7 cellular contexts compared by ENCODE assay signal in genomic region chr9:107020040-107020530, GRCh38.
A peak's percentile ranks its signal among the peaks of the same experiment; 100 is the strongest.
DNase-seq lines count a peak whose midpoint lies in the region; ATAC-seq and TF ChIP-seq lines count a peak whose summit lies in the region.

No MANE protein-coding gene starts in this region.

- peak overlapping the region; percentile 60 to 71 (median 68) for H3K27ac ChIP-seq in esophagus muscularis mucosa (replicated peaks in 1 of 4)
- H3K27ac ChIP-seq in sigmoid colon: peak overlapping the region in 3 of 4 donors; percentile 59 to 72 (median 63)
- H3K27ac ChIP-seq in CD8-positive, alpha-beta memory T cell (ENCODE audit: low read depth, low read length): no peak overlapping the region

- H3K4me1 Mint-ChIP-seq in CD8-positive, alpha-beta memory T cell: peaks cover 5 to 7% (median 7%) of the 10 kb centered on the region in 3 donors
- H3K4me1 Mint-ChIP-seq in activated T-helper 1 cell treated with anti-CD3 and anti-CD28 coated beads, Interleukin-12 subunit alpha, Interleukin-12 subunit beta, Interleukin-2, Interleukin-4 antibody, amounts not matched to agents 30 ng/mL and 10 ng/mL and 1 ng/mL, durations not matched to agents 14 hours and 24 hours and 36 hours (ENCODE audit: low read depth): no peaks in the 10 kb centered on the region

- ATAC-seq in GM18867 (IDR thresholded peaks at IDR 0.05; ENCODE audit: unreplicated experiment): peak; percentile 61

- H3K4me1 ChIP-seq in esophagus muscularis mucosa: peaks cover 12 to 32% (median 27%) of the 10 kb centered on the region in 4 donors
- peaks cover 0 to 32% (median 19%) of the 10 kb centered on the region in 4 donors for H3K4me1 ChIP-seq in sigmoid colon
- no peaks in the 10 kb centered on the region for H3K4me1 ChIP-seq in CD8-positive, alpha-beta memory T cell (ENCODE audit: insufficient read depth, low read length)

- H3K9me3 ChIP-seq in esophagus muscularis mucosa (no peaks in the 10 kb centered on the region), sigmoid colon (no peaks in the 10 kb centered on the region)
- no peaks in the 10 kb centered on the region for H3K9me3 ChIP-seq in CD8-positive, alpha-beta memory T cell (ENCODE audit: low read length)

- peak; percentile 98 for DNase-seq in M059J (ENCODE audit: low read depth)
- peak; percentile 88 for DNase-seq in esophagus muscularis mucosa (ENCODE audit: extremely low spot score)
- peak; percentile 69 for DNase-seq in sigmoid colon
- DNase-seq in GF-D8 (lab: John Stamatoyannopoulos, UW): no peak
- DNase-seq in CD8-positive, alpha-beta memory T cell: no peak
- DNase-seq in activated T-helper 1 cell treated with anti-CD3 and anti-CD28 coated beads, Interleukin-12 subunit alpha, Interleukin-12 subunit beta, Interleukin-2, Interleukin-4 antibody, amounts not matched to agents 30 ng/mL and 10 ng/mL and 1 ng/mL, durations not matched to agents 14 hours and 24 hours and 36 hours (ENCODE audit: low spot score): no peak

- H3K9me3 Mint-ChIP-seq in CD8-positive, alpha-beta memory T cell: peaks cover 4 to 9% (median 6%) of the 10 kb centered on the region in 5 donors
- H3K9me3 Mint-ChIP-seq in activated T-helper 1 cell treated with anti-CD3 and anti-CD28 coated beads, Interleukin-12 subunit alpha, Interleukin-12 subunit beta, Interleukin-2, Interleukin-4 antibody, amounts not matched to agents 30 ng/mL and 10 ng/mL and 1 ng/mL, durations not matched to agents 14 hours and 24 hours and 36 hours: peaks cover 5% of the 10 kb centered on the region

- TF ChIP-seq CTCF in esophagus muscularis mucosa (IDR thresholded peaks at IDR 0.05): no peak
- no peak for TF ChIP-seq CTCF in sigmoid colon (IDR thresholded peaks at IDR 0.05)

- H3K27me3 ChIP-seq in esophagus muscularis mucosa (no peaks in the 10 kb centered on the region), sigmoid colon (no peaks in the 10 kb centered on the region)
- no peaks in the 10 kb centered on the region for H3K27me3 ChIP-seq in CD8-positive, alpha-beta memory T cell (ENCODE audit: insufficient read depth, low read length, poor library complexity, severe bottlenecking)

- no peak overlapping the region for H3K4me3 ChIP-seq in esophagus muscularis mucosa
- H3K4me3 ChIP-seq in sigmoid colon: no peak overlapping the region
- no peak overlapping the region for H3K4me3 ChIP-seq in CD8-positive, alpha-beta memory T cell (ENCODE audit: low read length)

- no peak overlapping the region for H3K27ac Mint-ChIP-seq in CD8-positive, alpha-beta memory T cell
- no peak overlapping the region for H3K27ac Mint-ChIP-seq in activated T-helper 1 cell treated with anti-CD3 and anti-CD28 coated beads, Interleukin-12 subunit alpha, Interleukin-12 subunit beta, Interleukin-2, Interleukin-4 antibody, amounts not matched to agents 30 ng/mL and 10 ng/mL and 1 ng/mL, durations not matched to agents 14 hours and 24 hours and 36 hours

- peaks cover 0 to 10% of the 10 kb centered on the region in 2 donors for H3K27me3 Mint-ChIP-seq in CD8-positive, alpha-beta memory T cell
- H3K27me3 Mint-ChIP-seq in activated T-helper 1 cell treated with anti-CD3 and anti-CD28 coated beads, Interleukin-12 subunit alpha, Interleukin-12 subunit beta, Interleukin-2, Interleukin-4 antibody, amounts not matched to agents 30 ng/mL and 10 ng/mL and 1 ng/mL, durations not matched to agents 14 hours and 24 hours and 36 hours (ENCODE audit: insufficient read depth): no peaks in the 10 kb centered on the region

- CTCF ChIA-PET in CD8-positive, alpha-beta memory T cell (lab: Charles Lee): no interaction called here

- POLR2A ChIA-PET in CD8-positive, alpha-beta memory T cell (lab: Charles Lee): no interaction called here

- H3K36me3 Mint-ChIP-seq in CD8-positive, alpha-beta memory T cell: no peaks in the 10 kb centered on the region
- no peaks in the 10 kb centered on the region for H3K36me3 Mint-ChIP-seq in activated T-helper 1 cell treated with anti-CD3 and anti-CD28 coated beads, Interleukin-12 subunit alpha, Interleukin-12 subunit beta, Interleukin-2, Interleukin-4 antibody, amounts not matched to agents 30 ng/mL and 10 ng/mL and 1 ng/mL, durations not matched to agents 14 hours and 24 hours and 36 hours (ENCODE audit: low read depth)

- 64% methylated on average over 2 of the region's 2 CpGs for WGBS in esophagus muscularis mucosa
- WGBS in sigmoid colon, 2 donors: 52 to 84% methylated on average over 2 of the region's 2 CpGs

- no peaks in the 10 kb centered on the region for H3K36me3 ChIP-seq in esophagus muscularis mucosa
- H3K36me3 ChIP-seq in sigmoid colon: no peaks in the 10 kb centered on the region
- H3K36me3 ChIP-seq in CD8-positive, alpha-beta memory T cell (ENCODE audit: insufficient read depth, low read length): no peaks in the 10 kb centered on the region

- TF ChIP-seq EP300 in esophagus muscularis mucosa (IDR thresholded peaks at IDR 0.05) (no peak), sigmoid colon (IDR thresholded peaks at IDR 0.05) (no peak)

- TF ChIP-seq POLR2A in esophagus muscularis mucosa (IDR thresholded peaks at IDR 0.05; ENCODE audit: low read depth) (no peak), sigmoid colon (IDR thresholded peaks at IDR 0.05) (no peak)

- intact Hi-C loops in esophagus muscularis mucosa (cut with DNase I): loop anchor here (10.0 kb wide), 2 partner anchors 155 kb away; partner anchors contain the start of gene ZNF462
- intact Hi-C loops in sigmoid colon (cut with DNase I): no loop called here
- intact Hi-C loops in activated T-helper 1 cell treated with anti-CD3 and anti-CD28 coated beads, Interleukin-12 subunit alpha, Interleukin-12 subunit beta, Interleukin-2, Interleukin-4 antibody, amounts not matched to agents 30 ng/mL and 10 ng/mL and 1 ng/mL, durations not matched to agents 14 hours and 24 hours and 36 hours (cut with micrococcal nuclease): no loop called here

- H3K4me3 Mint-ChIP-seq in CD8-positive, alpha-beta memory T cell: no peak overlapping the region
- no peak overlapping the region for H3K4me3 Mint-ChIP-seq in activated T-helper 1 cell treated with anti-CD3 and anti-CD28 coated beads, Interleukin-12 subunit alpha, Interleukin-12 subunit beta, Interleukin-2, Interleukin-4 antibody, amounts not matched to agents 30 ng/mL and 10 ng/mL and 1 ng/mL, durations not matched to agents 14 hours and 24 hours and 36 hours

Comparison
In these comparisons a context has a peak if more than half of its experiments do, and no peak if none do; other contexts are left out.
1. DNase-seq: peak in M059J (single experiment), esophagus muscularis mucosa (single experiment) and sigmoid colon (single experiment); none in GF-D8 (single experiment), CD8-positive, alpha-beta memory T cell (0 of 5) and activated T-helper 1 cell treated with anti-CD3 and anti-CD28 coated beads, Interleukin-12 subunit alpha, Interleukin-12 subunit beta, Interleukin-2, Interleukin-4 antibody, amounts not matched to agents 30 ng/mL and 10 ng/mL and 1 ng/mL, durations not matched to agents 14 hours and 24 hours and 36 hours (single experiment).